ENCODE assay signal across 16 cellular contexts in genomic region chr5:172817664-172818063, GRCh38. TPM values are rescaled to one million over a fixed set of nuclear protein-coding genes. Genes with fewer than 3 reads are reported as not detected.
DNase-seq lines count a peak whose midpoint lies in the region; ATAC-seq, FAIRE-seq and TF ChIP-seq lines count a peak whose summit lies in the region.
"Had no signal": no experiment of that assay in that cellular context is flagged by ENCODE, and none has a peak within 500 bp of the region (broad histone marks: within the 10 kb centered on the region; RNA-seq: fewer than 3 reads in every experiment).

No MANE protein-coding gene starts in this region.

- no peak for FAIRE-seq in A549 (lab: Jason Lieb, UNC)
- FAIRE-seq: A204.1, D721Med, GM12892 had no signal

- H3K36me3 ChIP-seq in Panc1 (ENCODE audit: control insufficient read depth, insufficient read depth, low read length) = no peaks in the 10 kb centered on the region
- H3K36me3 ChIP-seq in smooth muscle cell (ENCODE audit: low read depth) = no peaks in the 10 kb centered on the region

- BruUV-seq in Panc1 (replicated peaks; lab: Mats Ljungman, UMichigan) = no TSS peak

- intact Hi-C loops in Panc1 (cut with micrococcal nuclease; ENCODE audit: unreplicated experiment) = no loop called here

- no peaks in the 10 kb centered on the region for H3K79me2 ChIP-seq in smooth muscle cell (ENCODE audit: low read depth)

- H3K4me1 ChIP-seq in A549 = peaks cover 14% of the 10 kb centered on the region
- peaks cover 14% of the 10 kb centered on the region for H3K4me1 ChIP-seq in Panc1 (ENCODE audit: control insufficient read depth, insufficient read depth, low read length)
- H3K4me1 ChIP-seq in foreskin keratinocyte = peaks cover 25% of the 10 kb centered on the region
- H3K4me1 ChIP-seq in smooth muscle cell (ENCODE audit: low read depth) = no peaks in the 10 kb centered on the region

- no peaks in the 10 kb centered on the region for H3K27me3 ChIP-seq in Panc1 (ENCODE audit: control insufficient read depth, insufficient read depth, low read length)
- no peaks in the 10 kb centered on the region for H3K27me3 ChIP-seq in foreskin keratinocyte
- no peaks in the 10 kb centered on the region for H3K27me3 ChIP-seq in smooth muscle cell (ENCODE audit: low read depth)

- CTCF ChIA-PET in A549 (lab: Yijun Ruan, JAX) = interaction anchor here (0.6 to 1.4 kb wide), 4 partner anchors 9 to 51 kb away, joined by 3 to 4 read pairs (median 3); no protein-coding TSS in a partner anchor
- CTCF ChIA-PET in Panc1 (lab: Charles Lee) = no interaction called here

- TF ChIP-seq CTCF in A549 (IDR thresholded peaks at IDR 0.05) = no peak
- no peak for TF ChIP-seq CTCF in Panc1 (IDR thresholded peaks at IDR 0.05)
- no peak for TF ChIP-seq CTCF in foreskin keratinocyte (conservative IDR thresholded peaks at IDR 0.05)
- no peak for TF ChIP-seq CTCF in smooth muscle cell (IDR thresholded peaks at IDR 0.05; ENCODE audit: borderline replicate concordance, insufficient read depth, poor library complexity, severe bottlenecking)

- no peak overlapping the region for H3K9ac ChIP-seq in smooth muscle cell (ENCODE audit: low read depth)

- no peaks in the 10 kb centered on the region for H4K20me1 ChIP-seq in smooth muscle cell (ENCODE audit: low read depth)

- no peak overlapping the region for H2AFZ ChIP-seq in smooth muscle cell (ENCODE audit: low read depth)

- H3K4me2 ChIP-seq in A549 (no peak overlapping the region), smooth muscle cell (no peak overlapping the region)

- TF ChIP-seq EP300 in A549 (IDR thresholded peaks at IDR 0.05) = no peak

- DNase-seq in A549 (ENCODE audit: low read depth in 1 of 2, low spot score in 1 of 2) (no peak), Panc1 (ENCODE audit: low read depth, low spot score) (no peak), foreskin keratinocyte (no peak), smooth muscle cell (lab: John Stamatoyannopoulos, UW; ENCODE audit: unreplicated experiment) (no peak), retina (no peak)
- DNase-seq in activated CD8-positive, alpha-beta memory T cell treated with anti-CD3 and anti-CD28 coated beads, Interleukin-2, amount 50 U/mL, for 4 hours = no peak
- DNase-seq: CD8-positive, alpha-beta T cell; COR-L47; DND-41; GDM1; GOT3; H9 had no signal

- WGBS in A549 (ENCODE audit: missing lambda C conversion rate) = 85% methylated on average over 7 of the region's 7 CpGs
- over 99% methylated on average over 7 of the region's 7 CpGs for WGBS in smooth muscle cell (ENCODE audit: low lambda C conversion rate)

- no peak for TF ChIP-seq RAD21 in A549 (conservative IDR thresholded peaks at IDR 0.05 in 1 of 2, IDR thresholded peaks at IDR 0.05 in 1 of 2)

- peak overlapping the region; percentile 1 to 72; a peak in 3 of 6 replicates for H3K27ac ChIP-seq in A549
- H3K27ac ChIP-seq in Panc1 (ENCODE audit: low read length) = peak overlapping the region; percentile 3; the same call in 1 of the 2 replicates
- peak overlapping the region; percentile 70 for H3K27ac ChIP-seq in foreskin keratinocyte
- H3K27ac ChIP-seq in smooth muscle cell (ENCODE audit: low read depth) = peak overlapping the region; percentile 88

- H3K4me3 ChIP-seq in A549 (no peak overlapping the region), Panc1 (ENCODE audit: low read depth in 2 of 2, low read length in 2 of 2) (no peak overlapping the region), smooth muscle cell (no peak overlapping the region)

- in situ Hi-C loops in Panc1 (cut with HindIII; ENCODE audit: low pct_unique_long_range_greater_than_20kb, low sequenced_read_pairs) = no loop called here

- no peaks in the 10 kb centered on the region for H3K9me3 ChIP-seq in A549
- H3K9me3 ChIP-seq in Panc1 (ENCODE audit: control insufficient read depth, insufficient read depth, low read depth, low read length) = no peaks in the 10 kb centered on the region
- H3K9me3 ChIP-seq in smooth muscle cell (replicated peaks; ENCODE audit: low read depth) = no peaks in the 10 kb centered on the region

- ATAC-seq in A549 = no peak
- no peak for ATAC-seq in Panc1
- ATAC-seq in foreskin keratinocyte = no peak
- ATAC-seq in HG03095 (IDR thresholded peaks at IDR 0.05; ENCODE audit: unreplicated experiment) = no peak
- ATAC-seq: CD8-positive, alpha-beta T cell had no signal

- TF ChIP-seq POLR2A in A549 (IDR thresholded peaks at IDR 0.05; ENCODE audit: low read length) = no peak

- H3F3A ChIP-seq in smooth muscle cell (ENCODE audit: low read depth) = peaks cover 4% of the 10 kb centered on the region

- POLR2A ChIA-PET in A549 (lab: Yijun Ruan, JAX) (no interaction called here), Panc1 (lab: Charles Lee) (no interaction called here)

TF ChIP-seq in A549, 52 proteins besides CTCF, POLR2A, EP300 and RAD21:
- TF ChIP-seq TFCP2L1 (CRISPR knock-in tag; IDR thresholded peaks at IDR 0.05) (no peak), KDM1A (IDR thresholded peaks at IDR 0.05; ENCODE audit: low read depth) (no peak), MYC (IDR thresholded peaks at IDR 0.05; ENCODE audit: borderline replicate concordance, low read length) (no peak), GATA3 (IDR thresholded peaks at IDR 0.05; ENCODE audit: borderline replicate concordance) (no peak), ESRRA (IDR thresholded peaks at IDR 0.05; ENCODE audit: borderline replicate concordance, low read length) (no peak), HOXA7 (CRISPR knock-in tag; IDR thresholded peaks at IDR 0.05) (no peak), TP53 (CRISPR knock-in tag; IDR thresholded peaks at IDR 0.05) (no peak), BHLHE40 (IDR thresholded peaks at IDR 0.05; ENCODE audit: low read depth, low read length) (no peak), EHF (CRISPR knock-in tag; IDR thresholded peaks at IDR 0.05) (no peak), ZNF302 (CRISPR knock-in tag; IDR thresholded peaks at IDR 0.05) (no peak), NR3C1 (IDR thresholded peaks at IDR 0.05) (no peak), ZC3H11A (IDR thresholded peaks at IDR 0.05) (no peak), CHD2 (IDR thresholded peaks at IDR 0.05; ENCODE audit: low read length, partially characterized antibody) (no peak), HMGXB4 (CRISPR knock-in tag; IDR thresholded peaks at IDR 0.05; ENCODE audit: borderline replicate concordance) (no peak)

RNA-seq across cellular contexts. Expression of gene ERGIC1, which starts 16.4 kb away (rescaled TPM):
- polyA plus RNA-seq in A549 (2011; rRNA removed) (176 and 208 TPM in 2 replicates), A549 (2017; fragmentation: RNase III; extraction: RNeasy Plus Mini Kit Qiagen cat#74134 plus additional on column Dnase treatment) (289 to 322 TPM (median 304 TPM) in 3 replicates), foreskin keratinocyte (54.3 and 61.3 TPM in 2 replicates), smooth muscle cell (33.2 and 38.2 TPM in 2 replicates)
- polyA plus RNA-seq in A549 (2012; cell fraction: cytosol; rRNA removed) = 184 and 254 TPM in 2 replicates
- polyA plus RNA-seq in A549 (2012; cell fraction: nucleus; rRNA removed) = 131 and 150 TPM in 2 replicates
- 418 and 510 TPM in 2 replicates for polyA minus RNA-seq in A549 (2011; rRNA and poly(A)+ RNA removed)
- total RNA-seq in Panc1 (2021; ENCODE audit: unreplicated experiment) (206 TPM), foreskin keratinocyte (86.8 and 90.9 TPM in 2 replicates), smooth muscle cell (135 and 140 TPM in 2 replicates)
- 419 TPM for polyA plus RNA-seq in Panc1 (2012; ENCODE audit: insufficient read length)

RNA-seq across cellular contexts. Expression of gene DUSP1, which starts 46.7 kb away (rescaled TPM):
- polyA plus RNA-seq in A549 (2011; rRNA removed) (525 and 594 TPM in 2 replicates), A549 (2017; fragmentation: RNase III; extraction: RNeasy Plus Mini Kit Qiagen cat#74134 plus additional on column Dnase treatment) (191 to 207 TPM (median 203 TPM) in 3 replicates), foreskin keratinocyte (6.2 and 10.7 TPM in 2 replicates), smooth muscle cell (656 and 995 TPM in 2 replicates)
- 540 and 757 TPM in 2 replicates for polyA plus RNA-seq in A549 (2012; cell fraction: cytosol; rRNA removed)
- 1,192 and 1,375 TPM in 2 replicates for polyA plus RNA-seq in A549 (2012; cell fraction: nucleus; rRNA removed)
- polyA minus RNA-seq in A549 (2011; rRNA and poly(A)+ RNA removed) = 620 and 630 TPM in 2 replicates
- total RNA-seq in Panc1 (2021; ENCODE audit: unreplicated experiment) (79.9 TPM), foreskin keratinocyte (10.2 and 14.2 TPM in 2 replicates), smooth muscle cell (751 and 817 TPM in 2 replicates)
- polyA plus RNA-seq in Panc1 (2012; ENCODE audit: insufficient read length) = 65.0 TPM

Comparison
In these comparisons a context has a peak if more than half of its experiments do, and no peak if none do; other contexts are left out.
1. H3K27ac ChIP-seq: peak in every context shown above with its lines; median percentile 88 in smooth muscle cell; 70 in foreskin keratinocyte; 36 in A549; 3 in Panc1.